ENCODE assay signal across 10 cellular contexts in genomic region chr3:195537995-195538394, GRCh38. TPM values are rescaled to one million over a fixed set of nuclear protein-coding genes. Genes with fewer than 3 reads are reported as not detected.
DNase-seq lines count a peak whose midpoint lies in the region; ATAC-seq and TF ChIP-seq lines count a peak whose summit lies in the region.
"Had no signal": no experiment of that assay in that cellular context is flagged by ENCODE, and none has a peak within 500 bp of the region (broad histone marks: within the 10 kb centered on the region; RNA-seq: fewer than 3 reads in every experiment).

No MANE protein-coding gene starts in this region.

- peak overlapping the region; percentile 94 for H3K27ac ChIP-seq in CD4-positive, CD25-positive, alpha-beta regulatory T cell (ENCODE audit: insufficient read depth, low read length, poor library complexity, severe bottlenecking)
- H3K27ac ChIP-seq in thyroid gland (no peak overlapping the region), RWPE1 (no peak overlapping the region)
- H3K27ac ChIP-seq: coronary artery, SJSA1 had no signal

- no peaks in the 10 kb centered on the region for H3K9me3 Mint-ChIP-seq in CD4-positive, CD25-positive, alpha-beta regulatory T cell
- H3K9me3 Mint-ChIP-seq in activated naive CD4-positive, alpha-beta T cell treated with anti-CD3 and anti-CD28 coated beads for 36 hours, result no peaks in the 10 kb centered on the region

- WGBS in thyroid gland, 2 donors, result 78 to 90% methylated on average over 2 of the region's 2 CpGs

- H3K4me3 ChIP-seq in CD4-positive, CD25-positive, alpha-beta regulatory T cell (ENCODE audit: low read depth, low read length), result peak overlapping the region; percentile 100
- H3K4me3 ChIP-seq in thyroid gland (replicated peaks in 1 of 3), result no peak overlapping the region
- H3K4me3 ChIP-seq: coronary artery, SJSA1 had no signal

- H3K36me3 ChIP-seq in CD4-positive, CD25-positive, alpha-beta regulatory T cell (ENCODE audit: control insufficient read depth, insufficient read depth, low read length), result peaks cover 2% of the 10 kb centered on the region
- no peaks in the 10 kb centered on the region for H3K36me3 ChIP-seq in thyroid gland

- H3K4me3 Mint-ChIP-seq in CD4-positive, CD25-positive, alpha-beta regulatory T cell, result peak overlapping the region; percentile 84 to 98 (median 92)
- H3K4me3 Mint-ChIP-seq in activated naive CD4-positive, alpha-beta T cell treated with anti-CD3 and anti-CD28 coated beads for 36 hours, result peak overlapping the region; percentile 43

- TF ChIP-seq CTCF in thyroid gland (IDR thresholded peaks at IDR 0.05) (no peak), RWPE1 (conservative IDR thresholded peaks at IDR 0.05; ENCODE audit: low read depth) (no peak)

- intact Hi-C loops in activated naive CD4-positive, alpha-beta T cell treated with anti-CD3 and anti-CD28 coated beads for 36 hours (cut with micrococcal nuclease), result loop anchor here (1.0 to 5.0 kb wide), 6 partner anchors 14 to 267 kb away; partner anchors contain the start of gene XXYLT1
- intact Hi-C loops in thyroid gland (cut with DNase I), result no loop called here

- ATAC-seq in CD4-positive, CD25-positive, alpha-beta regulatory T cell (ENCODE audit: low read depth in 2 of 2), result peak; percentile 26 to 46
- ATAC-seq in GM19372 (IDR thresholded peaks at IDR 0.05; ENCODE audit: low read depth, unreplicated experiment), result peak; percentile 55
- ATAC-seq in HG03342 (IDR thresholded peaks at IDR 0.05; ENCODE audit: unreplicated experiment), result peak; percentile 66

- no peaks in the 10 kb centered on the region for H3K9me3 ChIP-seq in CD4-positive, CD25-positive, alpha-beta regulatory T cell (ENCODE audit: control insufficient read depth in 2 of 2, low read length in 2 of 2)
- no peaks in the 10 kb centered on the region for H3K9me3 ChIP-seq in thyroid gland
- H3K9me3 ChIP-seq: SJSA1 had no signal

- peak overlapping the region in 2 of 3 donors; percentile 69 for H3K27ac Mint-ChIP-seq in CD4-positive, CD25-positive, alpha-beta regulatory T cell
- peak overlapping the region; percentile 94 for H3K27ac Mint-ChIP-seq in activated naive CD4-positive, alpha-beta T cell treated with anti-CD3 and anti-CD28 coated beads for 36 hours

- peaks cover 83% of the 10 kb centered on the region for H3K4me1 ChIP-seq in CD4-positive, CD25-positive, alpha-beta regulatory T cell (ENCODE audit: control insufficient read depth, insufficient read depth, low read length, poor library complexity, severe bottlenecking)
- H3K4me1 ChIP-seq in thyroid gland, result peaks cover 27 to 29% of the 10 kb centered on the region in 2 donors

- POLR2A ChIA-PET in RWPE1 (lab: Yijun Ruan, JAX; ENCODE audit: low non-redundant PET), result no interaction called here

- H3K36me3 Mint-ChIP-seq in CD4-positive, CD25-positive, alpha-beta regulatory T cell, result peaks cover 31% of the 10 kb centered on the region
- peaks cover 35% of the 10 kb centered on the region for H3K36me3 Mint-ChIP-seq in activated naive CD4-positive, alpha-beta T cell treated with anti-CD3 and anti-CD28 coated beads for 36 hours (ENCODE audit: low read depth)

- CTCF ChIA-PET in activated naive CD4-positive, alpha-beta T cell treated with anti-CD3 and anti-CD28 coated beads for 36 hours (lab: Charles Lee), result interaction anchor here (0.6 to 3.4 kb wide), 10 partner anchors 12 to 267 kb away, joined by 3 to 24 read pairs (median 4); partner anchors contain the start of gene XXYLT1
- CTCF ChIA-PET in RWPE1 (lab: Yijun Ruan, JAX), result no interaction called here

- H3K27me3 Mint-ChIP-seq in CD4-positive, CD25-positive, alpha-beta regulatory T cell, result no peaks in the 10 kb centered on the region
- H3K27me3 Mint-ChIP-seq in activated naive CD4-positive, alpha-beta T cell treated with anti-CD3 and anti-CD28 coated beads for 36 hours (ENCODE audit: low read depth), result no peaks in the 10 kb centered on the region

- peak in 2 of 3 donors; percentile 20 to 74 for DNase-seq in CD4-positive, CD25-positive, alpha-beta regulatory T cell
- peak; percentile 89 for DNase-seq in activated naive CD4-positive, alpha-beta T cell treated with anti-CD3 and anti-CD28 coated beads for 36 hours
- DNase-seq in thyroid gland (no peak), cerebellum (ENCODE audit: low spot score) (no peak), foreskin melanocyte (no peak), RWPE1 (ENCODE audit: low spot score) (no peak)

- TF ChIP-seq POLR2A in thyroid gland (IDR thresholded peaks at IDR 0.05), result no peak

- no peaks in the 10 kb centered on the region for H3K27me3 ChIP-seq in CD4-positive, CD25-positive, alpha-beta regulatory T cell (ENCODE audit: control insufficient read depth, insufficient read depth, low read length)
- H3K27me3 ChIP-seq in thyroid gland, result no peaks in the 10 kb centered on the region
- H3K27me3 ChIP-seq: SJSA1 had no signal

- peaks cover 51 to 75% (median 60%) of the 10 kb centered on the region in 4 donors for H3K4me1 Mint-ChIP-seq in CD4-positive, CD25-positive, alpha-beta regulatory T cell
- H3K4me1 Mint-ChIP-seq in activated naive CD4-positive, alpha-beta T cell treated with anti-CD3 and anti-CD28 coated beads for 36 hours (ENCODE audit: low read depth), result peaks cover 58% of the 10 kb centered on the region

RNA-seq across cellular contexts. Expression of gene PPP1R2, which starts 5.1 kb away (rescaled TPM):
- 169 TPM for total RNA-seq in CD4-positive, CD25-positive, alpha-beta regulatory T cell
- polyA plus RNA-seq in CD4-positive, CD25-positive, alpha-beta regulatory T cell, result 100 to 1,000 TPM; 253 to 337 (median 306) TPM
- total RNA-seq in activated naive CD4-positive, alpha-beta T cell treated with anti-CD3 and anti-CD28 coated beads for 36 hours, result 100 to 1,000 TPM in 1 of 2 experiments, 10 to 100 TPM in 1; 99.7 to 105 TPM
- 100 to 1,000 TPM in 2 of 4 donors, 10 to 100 TPM in 2; 76.2 to 113 (median 99.9) TPM for total RNA-seq in thyroid gland
- 74.8 TPM for total RNA-seq in cerebellum

RNA-seq across cellular contexts. Expression of gene APOD, which starts 45.7 kb away (rescaled TPM):
- total RNA-seq in CD4-positive, CD25-positive, alpha-beta regulatory T cell, result not detected
- polyA plus RNA-seq in CD4-positive, CD25-positive, alpha-beta regulatory T cell, result under 1 TPM in 1 of 4 donors, not detected in 3; 0.60 TPM
- under 1 TPM in 1 of 2 experiments, not detected in 1; 0.44 TPM for total RNA-seq in activated naive CD4-positive, alpha-beta T cell treated with anti-CD3 and anti-CD28 coated beads for 36 hours
- total RNA-seq in thyroid gland (100 to 1,000 TPM; 283 to 756 (median 407) TPM), cerebellum (5.2 TPM)
- total RNA-seq: SJSA1 had no signal

Comparison
In these comparisons a context has a peak if more than half of its experiments do, and no peak if none do; other contexts are left out.
1. DNase-seq: peak in CD4-positive, CD25-positive, alpha-beta regulatory T cell (2 of 3) and activated naive CD4-positive, alpha-beta T cell treated with anti-CD3 and anti-CD28 coated beads for 36 hours (single experiment); none in thyroid gland (0 of 2), cerebellum (single experiment), foreskin melanocyte (single experiment) and RWPE1 (single experiment).
2. RNA of gene APOD, which starts 45.7 kb away (total RNA-seq): 283 to 756 TPM in thyroid gland; 5.2 TPM in cerebellum (single experiment), 0.44 TPM in activated naive CD4-positive, alpha-beta T cell treated with anti-CD3 and anti-CD28 coated beads for 36 hours and not detected in CD4-positive, CD25-positive, alpha-beta regulatory T cell (single experiment); every median in the first group is over 10 times any median in the second.
3. Peak in every context shown above with its lines, with median percentiles within 50 percentile points of each other: ATAC-seq.